ENCODE assay signal across 18 cellular contexts in the genomic region with DNA sequence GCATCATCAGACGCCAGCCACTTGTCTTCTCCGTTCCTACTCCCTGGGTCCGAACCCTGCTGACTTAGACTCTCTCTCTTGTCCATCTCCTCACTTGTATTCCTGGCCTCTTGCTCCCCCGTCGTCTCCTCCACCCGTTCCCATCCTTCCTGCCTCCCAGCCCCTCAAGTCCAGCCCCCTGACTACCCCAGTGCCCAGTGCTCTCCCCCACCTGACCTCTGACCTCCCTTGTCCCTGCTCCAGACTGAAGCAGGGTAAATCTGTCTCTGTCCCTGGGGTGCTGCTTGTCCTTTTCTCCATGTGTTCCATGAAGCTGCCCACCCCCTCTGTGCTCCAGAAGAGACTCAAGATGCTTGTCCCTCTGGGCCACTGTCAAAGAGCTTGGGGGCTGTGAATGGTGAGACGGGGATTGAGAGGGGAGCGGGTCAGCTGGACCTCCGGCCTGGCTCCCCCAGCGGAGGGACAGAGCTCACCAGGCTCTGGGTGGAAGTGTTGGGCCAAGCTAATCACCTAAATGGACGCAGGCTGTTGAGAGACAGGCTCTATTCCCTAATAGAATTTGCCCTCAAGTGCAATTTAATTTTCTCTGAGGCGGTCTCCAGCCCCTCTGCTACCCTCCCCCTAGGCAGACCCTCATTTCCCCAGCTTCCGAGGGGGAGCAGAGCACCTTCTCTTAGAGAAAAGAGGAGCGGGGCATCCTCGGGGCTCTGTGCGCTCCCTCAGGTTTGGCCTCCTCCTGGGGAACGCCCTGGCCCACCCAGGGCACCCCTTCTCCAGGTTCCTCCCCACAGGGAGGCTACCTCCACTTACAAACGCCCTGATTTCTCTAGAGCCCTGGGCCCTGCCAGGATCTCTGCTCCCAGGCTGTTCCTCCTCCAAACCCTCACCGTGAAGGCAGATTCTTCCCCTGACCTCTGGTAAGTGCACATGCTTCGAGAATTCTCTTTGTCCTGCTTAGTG. TPM values are rescaled to one million over a fixed set of nuclear protein-coding genes. Genes with fewer than 3 reads are reported as not detected.
DNase-seq lines count a peak whose midpoint lies in the region; ATAC-seq, FAIRE-seq and TF ChIP-seq lines count a peak whose summit lies in the region.
"Had no signal": no experiment of that assay in that cellular context is flagged by ENCODE, and none has a peak within 500 bp of the region (broad histone marks: within the 10 kb centered on the region; RNA-seq: fewer than 3 reads in every experiment).

No MANE protein-coding gene starts in this region.

- POLR2A ChIA-PET in H1 (lab: Charles Lee; ENCODE audit: partially characterized antibody): interaction anchor here (1.7 kb wide), 1 partner anchor 12 kb away, joined by 4 read pairs; no protein-coding TSS in a partner anchor
- POLR2A ChIA-PET in activated CD4-positive, alpha-beta memory T cell treated with anti-CD3 and anti-CD28 coated beads for 36 hours (lab: Charles Lee): no interaction called here

- H3K9me3 ChIP-seq in H1 (ENCODE audit: insufficient read depth in 2 of 2, low read depth in 1 of 2, low read length in 1 of 2) (no peaks in the 10 kb centered on the region), neural progenitor cell (ENCODE audit: low read depth) (no peaks in the 10 kb centered on the region), upper lobe of right lung (no peaks in the 10 kb centered on the region)
- H3K9me3 ChIP-seq: BLaER1 treated with 17β-estradiol and CSF1 and Interleukin-3, amounts not matched to agents 10 nM and 100 nM had no signal

- intact Hi-C loops in upper lobe of right lung (cut with DNase I): no loop called here
- intact Hi-C loops in activated CD4-positive, alpha-beta memory T cell treated with anti-CD3 and anti-CD28 coated beads for 36 hours (cut with micrococcal nuclease): no loop called here

- no peak overlapping the region for H2BK120ac ChIP-seq in H1 (replicated peaks; ENCODE audit: low read depth, low read length)

- H2AFZ ChIP-seq in H1 (ENCODE audit: low read length) (peak overlapping the region; percentile 50; the same call in 1 of the 2 replicates), neural progenitor cell (replicated peaks) (peak overlapping the region; percentile 79)

- no peak overlapping the region for H3K9ac ChIP-seq in H1 (replicated peaks in 1 of 4; ENCODE audit: extremely low read depth in 1 of 4, low read depth in 3 of 4, low read length in 3 of 4)
- H3K9ac ChIP-seq in neural progenitor cell: no peak overlapping the region
- H3K9ac ChIP-seq: BLaER1 treated with 17β-estradiol and CSF1 and Interleukin-3, amounts not matched to agents 10 nM and 100 nM had no signal

- H3K23ac ChIP-seq in H1 (ENCODE audit: insufficient read length): no peak overlapping the region

- H3K27me3 Mint-ChIP-seq in neural progenitor cell (ENCODE audit: insufficient read depth, low read depth): peaks cover 29% of the 10 kb centered on the region
- H3K27me3 Mint-ChIP-seq in activated CD4-positive, alpha-beta memory T cell treated with anti-CD3 and anti-CD28 coated beads for 36 hours: peaks cover 5% of the 10 kb centered on the region

- H3K4me1 ChIP-seq in H1 (replicated peaks in 1 of 4; ENCODE audit: control insufficient read depth in 3 of 4, insufficient read depth in 4 of 4, low read length in 3 of 4): no peaks in the 10 kb centered on the region
- no peaks in the 10 kb centered on the region for H3K4me1 ChIP-seq in neural progenitor cell
- H3K4me1 ChIP-seq in upper lobe of right lung: no peaks in the 10 kb centered on the region

- H3K9me3 Mint-ChIP-seq in neural progenitor cell: peaks cover 7% of the 10 kb centered on the region
- no peaks in the 10 kb centered on the region for H3K9me3 Mint-ChIP-seq in activated CD4-positive, alpha-beta memory T cell treated with anti-CD3 and anti-CD28 coated beads for 36 hours
- H3K9me3 Mint-ChIP-seq: CD4-positive, CD25-positive, alpha-beta regulatory T cell; HFFc6 had no signal

- CTCF ChIA-PET in H1 (lab: Charles Lee; ENCODE audit: partially characterized antibody): interaction anchor here (0.6 to 12.4 kb wide), 7 partner anchors 7 to 35 kb away, joined by 3 to 149 read pairs (median 4); no protein-coding TSS in a partner anchor
- CTCF ChIA-PET in activated CD4-positive, alpha-beta memory T cell treated with anti-CD3 and anti-CD28 coated beads for 36 hours (lab: Charles Lee): no interaction called here

- H3K27me3 ChIP-seq in H1 (replicated peaks in 1 of 4; ENCODE audit: control insufficient read depth in 3 of 4, extremely low read depth in 1 of 4, insufficient read depth in 3 of 4, low read length in 3 of 4): peaks cover 0 to 5% (median 0%) of the 10 kb centered on the region in 4 experiments; a peak in 3 of 7 replicates
- peaks cover 24% of the 10 kb centered on the region for H3K27me3 ChIP-seq in neural progenitor cell
- H3K27me3 ChIP-seq in upper lobe of right lung: no peaks in the 10 kb centered on the region

- H4K5ac ChIP-seq in H1 (ENCODE audit: insufficient read length, low read depth, low read length): no peak overlapping the region

- no peaks in the 10 kb centered on the region for H3K36me3 Mint-ChIP-seq in neural progenitor cell
- H3K36me3 Mint-ChIP-seq in activated CD4-positive, alpha-beta memory T cell treated with anti-CD3 and anti-CD28 coated beads for 36 hours: no peaks in the 10 kb centered on the region
- H3K36me3 Mint-ChIP-seq: CD4-positive, CD25-positive, alpha-beta regulatory T cell had no signal

- no peak overlapping the region for H4K8ac ChIP-seq in H1 (ENCODE audit: extremely low read depth, insufficient read depth, low read length)

- no peak for TF ChIP-seq EP300 in H1 (IDR thresholded peaks at IDR 0.05; ENCODE audit: borderline replicate concordance in 1 of 2, low read depth in 2 of 2, low read length in 2 of 2)

- no peak overlapping the region for H3K4me3 Mint-ChIP-seq in neural progenitor cell
- H3K4me3 Mint-ChIP-seq in activated CD4-positive, alpha-beta memory T cell treated with anti-CD3 and anti-CD28 coated beads for 36 hours: no peak overlapping the region
- H3K4me3 Mint-ChIP-seq: CD4-positive, CD25-positive, alpha-beta regulatory T cell; HFFc6 had no signal

- peak overlapping the region; percentile 5; the same call in 1 of the 2 replicates for H2BK12ac ChIP-seq in H1 (ENCODE audit: low read depth, low read length)

- ATAC-seq in upper lobe of right lung: no peak
- no peak for ATAC-seq in HG02610 (IDR thresholded peaks at IDR 0.05; ENCODE audit: unreplicated experiment)

- H4K91ac ChIP-seq in H1 (replicated peaks; ENCODE audit: insufficient read length, low read length): no peak overlapping the region

- H2BK15ac ChIP-seq in H1 (ENCODE audit: low read length): no peak overlapping the region

- H2BK5ac ChIP-seq in H1 (ENCODE audit: low read depth, low read length): no peak overlapping the region; the same call in 1 of the 2 replicates

- no peak overlapping the region for H3K4ac ChIP-seq in H1 (replicated peaks; ENCODE audit: insufficient read length, low read depth, low read length)

- no peaks in the 10 kb centered on the region for H3K23me2 ChIP-seq in H1 (ENCODE audit: low read depth, low read length)

- no peak for TF ChIP-seq CTCF in H1 (IDR thresholded peaks at IDR 0.05; ENCODE audit: control extremely low read depth in 1 of 3, insufficient read depth in 1 of 3, low read depth in 1 of 3, low read length in 3 of 3)
- no peak for TF ChIP-seq CTCF in neural progenitor cell (IDR thresholded peaks at IDR 0.05)
- TF ChIP-seq CTCF in upper lobe of right lung (IDR thresholded peaks at IDR 0.05): no peak
- TF ChIP-seq CTCF in GM10266 (IDR thresholded peaks at IDR 0.05; ENCODE audit: control insufficient read depth, insufficient read depth, low read depth, missing control alignments): no peak

- FAIRE-seq in H1 (lab: Jason Lieb, UNC): no peak

- peak overlapping the region; percentile 13 for H3K27ac Mint-ChIP-seq in neural progenitor cell
- no peak overlapping the region for H3K27ac Mint-ChIP-seq in activated CD4-positive, alpha-beta memory T cell treated with anti-CD3 and anti-CD28 coated beads for 36 hours
- H3K27ac Mint-ChIP-seq: HFFc6 had no signal

- TF ChIP-seq RAD21 in H1 (IDR thresholded peaks at IDR 0.05 in 1 of 2, conservative IDR thresholded peaks at IDR 0.05 in 1 of 2; ENCODE audit: low read depth in 2 of 2, low read length in 2 of 2): no peak

- H3K36me3 ChIP-seq in H1 (ENCODE audit: control insufficient read depth in 2 of 4, insufficient read depth in 4 of 4, low read length in 3 of 4) (no peaks in the 10 kb centered on the region), neural progenitor cell (no peaks in the 10 kb centered on the region), upper lobe of right lung (no peaks in the 10 kb centered on the region)
- H3K36me3 ChIP-seq: BLaER1 treated with 17β-estradiol and CSF1 and Interleukin-3, amounts not matched to agents 10 nM and 100 nM had no signal

- no peak for TF ChIP-seq POLR2A in H1 (IDR thresholded peaks at IDR 0.05; ENCODE audit: control extremely low read depth in 1 of 2, low read depth in 2 of 2, low read length in 2 of 2)

- peak overlapping the region; percentile 48; the same call in 1 of the 2 replicates for H3K18ac ChIP-seq in H1 (ENCODE audit: extremely low read depth, low read length)

- no peak overlapping the region for H3K4me2 ChIP-seq in H1 (ENCODE audit: insufficient read depth in 1 of 2, low read depth in 2 of 2, low read length in 2 of 2)
- no peak overlapping the region for H3K4me2 ChIP-seq in neural progenitor cell
- H3K4me2 ChIP-seq: BLaER1 treated with 17β-estradiol and CSF1 and Interleukin-3, amounts not matched to agents 10 nM and 100 nM had no signal

- 90% methylated on average over 17 of the region's 20 CpGs; no CpG with 5 or more reads in 1 of the 2 experiments for WGBS in H1 (ENCODE audit: extremely low coverage in 1 of 2, insufficient coverage in 1 of 2, insufficient read length in 1 of 2, insufficient replicate concordance in 2 of 2, low coverage in 1 of 2, low lambda C conversion rate in 2 of 2, missing lambda C conversion rate in 1 of 2), 2 experiments

- no peaks in the 10 kb centered on the region for H3K4me1 Mint-ChIP-seq in neural progenitor cell
- H3K4me1 Mint-ChIP-seq in activated CD4-positive, alpha-beta memory T cell treated with anti-CD3 and anti-CD28 coated beads for 36 hours (ENCODE audit: low read depth): peaks cover 8% of the 10 kb centered on the region

- DNase-seq in activated effector memory CD4-positive, alpha-beta T cell treated with anti-CD3 and anti-CD28 coated beads, Interleukin-2, amount 50 U/mL, for 16 hours: peak; percentile 55
- no peak for DNase-seq in activated effector memory CD4-positive, alpha-beta T cell treated with Interleukin-2 at 50 U/mL for 16 hours
- DNase-seq in H1 (ENCODE audit: low read depth in 1 of 2, low spot score in 2 of 2) (no peak), neural progenitor cell (ENCODE audit: low spot score) (no peak), upper lobe of right lung (peak; percentile 47), GM10266 (ENCODE audit: extremely low spot score) (no peak)
- DNase-seq in activated CD4-positive, alpha-beta memory T cell treated with anti-CD3 and anti-CD28 coated beads for 36 hours: no peak
- DNase-seq: 8988T; AML-193; CD4-positive, CD25-positive, alpha-beta regulatory T cell; DMS53; GF-D8; GOT3; HCEC 1CT; HFFc6 had no signal

- no peak overlapping the region for H2BK20ac ChIP-seq in H1 (ENCODE audit: low read length)

- H4K20me1 ChIP-seq in H1 (replicated peaks in 1 of 2; ENCODE audit: control insufficient read depth in 1 of 2, insufficient read depth in 2 of 2, low read length in 2 of 2): no peaks in the 10 kb centered on the region
- H4K20me1 ChIP-seq in neural progenitor cell (ENCODE audit: low read depth): no peaks in the 10 kb centered on the region
- H4K20me1 ChIP-seq: BLaER1 treated with 17β-estradiol and CSF1 and Interleukin-3, amounts not matched to agents 10 nM and 100 nM had no signal

- H3K14ac ChIP-seq in H1 (ENCODE audit: insufficient read length): no peak overlapping the region

- no peak overlapping the region for H2AK5ac ChIP-seq in H1 (ENCODE audit: low read depth, low read length)

- H3K27ac ChIP-seq in H1 (ENCODE audit: low read depth, low read length) (no peak overlapping the region), neural progenitor cell (no peak overlapping the region), upper lobe of right lung (no peak overlapping the region)
- H3K27ac ChIP-seq: BLaER1 treated with 17β-estradiol and CSF1 and Interleukin-3, amounts not matched to agents 10 nM and 100 nM; HL-60 had no signal

- no peak overlapping the region for H3K56ac ChIP-seq in H1 (replicated peaks; ENCODE audit: insufficient read length, low read depth, low read length)

- H3F3A ChIP-seq in neural progenitor cell (ENCODE audit: low read depth): no peaks in the 10 kb centered on the region

- no peaks in the 10 kb centered on the region for H3K79me1 ChIP-seq in H1 (ENCODE audit: low read depth, low read length)

- H3K79me2 ChIP-seq in H1 (ENCODE audit: control insufficient read depth in 1 of 2, insufficient read depth in 2 of 2, low read length in 2 of 2): no peaks in the 10 kb centered on the region
- H3K79me2 ChIP-seq in neural progenitor cell (ENCODE audit: low read depth): no peaks in the 10 kb centered on the region

- H3K4me3 ChIP-seq in H1 (ENCODE audit: extremely low read depth in 1 of 4, insufficient read depth in 2 of 4, low read depth in 3 of 4, low read length in 4 of 4) (no peak overlapping the region), neural progenitor cell (no peak overlapping the region), upper lobe of right lung (no peak overlapping the region)
- H3K4me3 ChIP-seq: BLaER1 treated with 17β-estradiol and CSF1 and Interleukin-3, amounts not matched to agents 10 nM and 100 nM had no signal

RNA-seq across cellular contexts. Expression of a gene that starts 11.0 kb away (rescaled TPM):
- 4.9 and 5.7 TPM in 2 replicates for total RNA-seq in H1 (2021; fragmentation: NEBNext Ultra II Directional; extraction: Animal tissue kit (Norgen Biotek cat#: 25700))
- polyA plus RNA-seq in H1 (2011; rRNA removed): 0.80 and 0.85 TPM in 2 replicates
- polyA plus RNA-seq in H1 (2011; cell fraction: cytosol; rRNA removed): 1.6 TPM
- polyA plus RNA-seq in H1 (2011; cell fraction: nucleus; rRNA removed): 3.3 TPM
- polyA plus RNA-seq in H1 (2012, experiment 1 of 2): 1.7 to 3.9 TPM (median 2.8 TPM) in 4 replicates
- 1.1 TPM for polyA plus RNA-seq in H1 (2012, experiment 2 of 2)
- polyA plus RNA-seq in H1 (2013, experiment 1 of 2): 1.1 TPM
- polyA plus RNA-seq in H1 (2013, experiment 2 of 2): 0.96 TPM
- polyA minus RNA-seq in H1 (2011; rRNA and poly(A)+ RNA removed): 2.1 and 3.0 TPM in 2 replicates
- polyA minus RNA-seq in H1 (2011; cell fraction: cytosol; rRNA and poly(A)+ RNA removed): 2.3 TPM
- 3.0 TPM for polyA minus RNA-seq in H1 (2011; cell fraction: nucleus; rRNA and poly(A)+ RNA removed)
- total RNA-seq in neural progenitor cell (ENCODE audit: low replicate concordance) (0.06 TPM in 1 of 2 replicates, not detected in the other), upper lobe of right lung (not detected)
- not detected for total RNA-seq in activated CD4-positive, alpha-beta memory T cell treated with anti-CD3 and anti-CD28 coated beads for 36 hours
- total RNA-seq: CD4-positive, CD25-positive, alpha-beta regulatory T cell had no signal

Comparison
In these comparisons a context has a peak if more than half of its experiments do, and no peak if none do; other contexts are left out.
1. DNase-seq: peak in activated effector memory CD4-positive, alpha-beta T cell treated with anti-CD3 and anti-CD28 coated beads, Interleukin-2, amount 50 U/mL, for 16 hours (single experiment) and upper lobe of right lung (single experiment); none in activated effector memory CD4-positive, alpha-beta T cell treated with Interleukin-2 at 50 U/mL for 16 hours (single experiment), H1 (0 of 2), neural progenitor cell (single experiment), GM10266 (single experiment) and activated CD4-positive, alpha-beta memory T cell treated with anti-CD3 and anti-CD28 coated beads for 36 hours (single experiment).